20 cellular contexts compared by ENCODE assay signal in the genomic region with DNA sequence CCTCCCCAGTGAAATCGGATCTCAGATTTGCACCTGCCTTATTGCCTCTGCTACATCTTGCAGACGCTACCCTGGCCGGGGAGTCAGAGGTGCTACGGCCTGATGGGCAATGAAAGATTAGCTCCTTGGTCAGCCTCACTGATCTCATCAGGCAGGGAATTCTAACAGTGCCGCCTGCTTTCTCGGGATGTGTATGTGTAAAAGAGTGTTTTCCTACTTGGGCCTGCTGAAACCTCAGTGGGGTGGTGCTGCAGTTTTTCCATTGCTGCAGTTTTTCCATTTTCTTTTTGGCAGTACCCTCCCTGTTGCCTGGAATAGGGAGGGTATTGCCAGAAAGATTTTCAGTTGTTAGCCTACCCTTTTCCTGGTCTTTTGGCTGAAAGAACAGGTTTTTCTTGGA.
DNase-seq lines count a peak whose midpoint lies in the region; ATAC-seq, FAIRE-seq and TF ChIP-seq lines count a peak whose summit lies in the region.
"Had no signal": no experiment of that assay in that cellular context is flagged by ENCODE, and none has a peak within 500 bp of the region (broad histone marks: within the 10 kb centered on the region; RNA-seq: fewer than 3 reads in every experiment).

No MANE protein-coding gene starts in this region.

- CTCF ChIA-PET in CD8-positive, alpha-beta memory T cell (lab: Charles Lee) = no interaction called here

- H3K4me1 ChIP-seq in right atrium auricular region (no peaks in the 10 kb centered on the region), aorta (ENCODE audit: control insufficient read depth in 1 of 2, insufficient read depth in 2 of 2, low read length in 2 of 2) (no peaks in the 10 kb centered on the region)
- no peaks in the 10 kb centered on the region for H3K4me1 ChIP-seq in CD8-positive, alpha-beta memory T cell (ENCODE audit: insufficient read depth, low read length)
- H3K4me1 ChIP-seq: BLaER1 had no signal

- POLR2A ChIA-PET in CD8-positive, alpha-beta memory T cell (lab: Charles Lee) = no interaction called here

- peaks cover 31% of the 10 kb centered on the region for H3K9me3 Mint-ChIP-seq in chondrocyte (ENCODE audit: low read depth)
- peaks cover 0 to 8% (median 3%) of the 10 kb centered on the region in 5 donors for H3K9me3 Mint-ChIP-seq in CD8-positive, alpha-beta memory T cell

- H3K4me3 Mint-ChIP-seq in chondrocyte (ENCODE audit: unreplicated experiment) = no peak overlapping the region
- no peak overlapping the region for H3K4me3 Mint-ChIP-seq in CD8-positive, alpha-beta memory T cell
- H3K4me3 Mint-ChIP-seq: CD14-positive monocyte; CD4-positive, alpha-beta memory T cell had no signal

- ATAC-seq in left ventricle myocardium superior (peak; percentile 34), aorta (ENCODE audit: low FRiP score) (peak; percentile 56)
- ATAC-seq: HepG2 had no signal

- H3K27ac ChIP-seq in right atrium auricular region (no peak overlapping the region), aorta (ENCODE audit: low read depth in 1 of 2, low read length in 2 of 2) (peak overlapping the region in 1 of 2 donors; percentile 8)
- no peak overlapping the region for H3K27ac ChIP-seq in CD8-positive, alpha-beta memory T cell (ENCODE audit: low read depth, low read length)
- H3K27ac ChIP-seq: BLaER1, GM23248 had no signal

- intact Hi-C loops in left ventricle myocardium superior (cut with micrococcal nuclease) (no loop called here), posterior vena cava (cut with DNase I) (no loop called here), aorta (cut with DNase I) (loop anchor here (10.0 kb wide), 1 partner anchor 118 kb away; the partner anchor contains the start of gene CDKL5 (in 2 of the 2))

- DNase-seq in left ventricle myocardium superior (no peak), right atrium auricular region (ENCODE audit: low spot score) (no peak), chondrocyte (ENCODE audit: low spot score) (peak; percentile 52), posterior vena cava (ENCODE audit: low spot score) (peak; percentile 64), aorta (peak in 1 of 2 donors; percentile 49), RCC 7860 (ENCODE audit: low spot score) (no peak), SIG-M5 treated with dmso at 0.1 percent for 504 hours (lab: John Stamatoyannopoulos, UW; ENCODE audit: unreplicated experiment) (no peak)
- no peak for DNase-seq in CD8-positive, alpha-beta memory T cell
- DNase-seq: 8988T; Calu3; CD4-positive, alpha-beta memory T cell; DMS79 treated with DMSO at 0.1 percent for 48 hours; GM23248; HCEC 1CT had no signal

- no peak for FAIRE-seq in RCC 7860 (lab: Jason Lieb, UNC)
- FAIRE-seq: GM12878, H54, HepG2 had no signal

- H3K4me1 Mint-ChIP-seq in chondrocyte (ENCODE audit: low read depth) = no peaks in the 10 kb centered on the region
- H3K4me1 Mint-ChIP-seq in CD8-positive, alpha-beta memory T cell = no peaks in the 10 kb centered on the region

- H3K9me3 ChIP-seq in right atrium auricular region = no peaks in the 10 kb centered on the region
- no peaks in the 10 kb centered on the region for H3K9me3 ChIP-seq in aorta (ENCODE audit: control insufficient read depth, low read length)
- H3K9me3 ChIP-seq in CD8-positive, alpha-beta memory T cell (ENCODE audit: low read length) = no peaks in the 10 kb centered on the region
- H3K9me3 ChIP-seq: BLaER1 had no signal

- no peaks in the 10 kb centered on the region for H3K36me3 ChIP-seq in right atrium auricular region
- H3K36me3 ChIP-seq in aorta (ENCODE audit: control insufficient read depth in 1 of 2, insufficient read depth in 2 of 2, low read length in 1 of 2) = no peaks in the 10 kb centered on the region
- H3K36me3 ChIP-seq in CD8-positive, alpha-beta memory T cell (ENCODE audit: insufficient read depth, low read length) = no peaks in the 10 kb centered on the region
- H3K36me3 ChIP-seq: BLaER1 had no signal

- no peaks in the 10 kb centered on the region for H3K27me3 ChIP-seq in right atrium auricular region
- H3K27me3 ChIP-seq in aorta (ENCODE audit: control insufficient read depth in 1 of 2, insufficient read depth in 2 of 2, low read length in 1 of 2) = no peaks in the 10 kb centered on the region
- no peaks in the 10 kb centered on the region for H3K27me3 ChIP-seq in CD8-positive, alpha-beta memory T cell (ENCODE audit: insufficient read depth, low read length, poor library complexity, severe bottlenecking)

- H3K4me3 ChIP-seq in right atrium auricular region (no peak overlapping the region), aorta (ENCODE audit: low read length in 2 of 2) (no peak overlapping the region)
- H3K4me3 ChIP-seq in CD8-positive, alpha-beta memory T cell (ENCODE audit: low read length) = no peak overlapping the region
- H3K4me3 ChIP-seq: BLaER1, GM12878, GM23248 had no signal

- TF ChIP-seq CTCF in right atrium auricular region (IDR thresholded peaks at IDR 0.05) (no peak), chondrocyte (IDR thresholded peaks at IDR 0.05) (no peak)

- 16 to 53% methylated on average over 6 of the region's 6 CpGs for WGBS in aorta, 2 donors

- no peaks in the 10 kb centered on the region for H3K27me3 Mint-ChIP-seq in chondrocyte (ENCODE audit: low read depth)
- H3K27me3 Mint-ChIP-seq in CD8-positive, alpha-beta memory T cell = peaks cover 0 to 3% of the 10 kb centered on the region in 2 donors
- H3K27me3 Mint-ChIP-seq: CD4-positive, alpha-beta memory T cell had no signal

- no peak overlapping the region for H3K27ac Mint-ChIP-seq in chondrocyte (ENCODE audit: unreplicated experiment)
- peak overlapping the region in 1 of 8 donors; percentile 50 for H3K27ac Mint-ChIP-seq in CD8-positive, alpha-beta memory T cell
- H3K27ac Mint-ChIP-seq: CD14-positive monocyte; CD4-positive, alpha-beta memory T cell; IgD-negative memory B cell had no signal

- H3K36me3 Mint-ChIP-seq in chondrocyte (ENCODE audit: low read depth) = peaks cover 6% of the 10 kb centered on the region
- peaks cover 0 to 6% (median 4%) of the 10 kb centered on the region in 3 donors for H3K36me3 Mint-ChIP-seq in CD8-positive, alpha-beta memory T cell
- H3K36me3 Mint-ChIP-seq: IgD-negative memory B cell had no signal

Comparison
In these comparisons a context has a peak if more than half of its experiments do, and no peak if none do; other contexts are left out.
1. DNase-seq: peak in chondrocyte (single experiment) and posterior vena cava (single experiment); none in left ventricle myocardium superior (single experiment), right atrium auricular region (single experiment), RCC 7860 (single experiment), SIG-M5 treated with dmso at 0.1 percent for 504 hours (single experiment) and CD8-positive, alpha-beta memory T cell (0 of 5).
2. intact Hi-C loops: an anchor here in aorta (10.0 kb wide); none called in left ventricle myocardium superior and posterior vena cava.